19 cellular contexts compared by ENCODE assay signal in genomic region chr12:104248444-104248843, GRCh38.
"Had no signal": no experiment of that assay in that cellular context is flagged by ENCODE, and none has a peak within 500 bp of the region (broad histone marks: within the 10 kb centered on the region; RNA-seq: fewer than 3 reads in every experiment).

No MANE protein-coding gene starts in this region.

- H3K9me3 ChIP-seq: ascending aorta, body of pancreas, MG63 had no signal

- ATAC-seq: activated CD8-positive, alpha-beta T cell treated with anti-CD3 and anti-CD28 coated beads, Interleukin-2, amount 10 ng/mL, durations not matched to agents 7 days and 5 days; body of pancreas; PC-3 had no signal

- DNase-seq: activated CD4-positive, alpha-beta T cell treated with anti-CD3 and anti-CD28 coated beads for 48 hours; activated CD4-positive, alpha-beta T cell treated with anti-CD3 and anti-CD28 coated beads, Interleukin-2, amount 50 U/mL, for 4 hours; activated CD4-positive, CD25-positive, alpha-beta regulatory T cell treated with anti-CD3 and anti-CD28 coated beads, Interleukin-2, amount 50 U/mL, for 72 hours; activated CD8-positive, alpha-beta memory T cell treated with anti-CD3 and anti-CD28 coated beads, Interleukin-2, amount 50 U/mL, for 48 hours; activated CD8-positive, alpha-beta T cell treated with anti-CD3 and anti-CD28 coated beads, Interleukin-2, amount 10 ng/mL, durations not matched to agents 7 days and 5 days; activated naive CD4-positive, alpha-beta T cell treated with anti-CD3 and anti-CD28 coated beads, Interleukin-2, amount 50 U/mL, for 16 hours; activated T-cell treated with anti-CD3 and anti-CD28 coated beads, Interleukin-2, amount 50 U/mL, for 1 hour; amniotic stem cell; body of pancreas; MG63; NCI-H1092 treated with DMSO at 0.1 percent for 48 hours; NCI-H1436; NCI-H1694 treated with DMSO at 0.1 percent for 48 hours; NCI-H2029 treated with DMSO at 0.1 percent for 48 hours; NCI-H446; PC-3; SHP77 treated with DMSO at 0.1 percent for 48 hours had no signal

- H3K27ac Mint-ChIP-seq: activated CD8-positive, alpha-beta T cell treated with anti-CD3 and anti-CD28 coated beads, Interleukin-2, amount 10 ng/mL, durations not matched to agents 7 days and 5 days; T-helper 1 cell treated with Interleukin-12 subunit alpha and Interleukin-12 subunit beta and Interleukin-4 antibody, amounts not matched to agents 30 μg/mL and 1 μg/mL, for 36 hours had no signal

- H3K36me3 ChIP-seq: ascending aorta, MG63 had no signal

- H3K4me3 Mint-ChIP-seq: activated CD8-positive, alpha-beta T cell treated with anti-CD3 and anti-CD28 coated beads, Interleukin-2, amount 10 ng/mL, durations not matched to agents 7 days and 5 days; T-helper 1 cell treated with Interleukin-12 subunit alpha and Interleukin-12 subunit beta and Interleukin-4 antibody, amounts not matched to agents 30 μg/mL and 1 μg/mL, for 36 hours had no signal

- H3K27me3 ChIP-seq: ascending aorta, body of pancreas, MG63 had no signal

- H3K4me1 ChIP-seq: ascending aorta, body of pancreas had no signal

- H3K27ac ChIP-seq: ascending aorta, body of pancreas had no signal

- H3K9me3 Mint-ChIP-seq: T-helper 1 cell treated with Interleukin-12 subunit alpha and Interleukin-12 subunit beta and Interleukin-4 antibody, amounts not matched to agents 30 μg/mL and 1 μg/mL, for 36 hours had no signal

- H3K4me3 ChIP-seq: ascending aorta, body of pancreas, MG63 had no signal
